ENCODE assay signal across 11 cellular contexts in genomic region chr2:175233135-175233719, GRCh38. TPM values are rescaled to one million over a fixed set of nuclear protein-coding genes. Genes with fewer than 3 reads are reported as not detected.
DNase-seq lines count a peak whose midpoint lies in the region; ATAC-seq, FAIRE-seq and TF ChIP-seq lines count a peak whose summit lies in the region.
"Had no signal": no experiment of that assay in that cellular context is flagged by ENCODE, and none has a peak within 500 bp of the region (broad histone marks: within the 10 kb centered on the region; RNA-seq: fewer than 3 reads in every experiment).

No MANE protein-coding gene starts in this region.

- H3K27me3 ChIP-seq in neuronal stem cell (ENCODE audit: control insufficient read depth in 3 of 3, insufficient read depth in 3 of 3, low read depth in 1 of 3, low read length in 3 of 3): no peaks in the 10 kb centered on the region
- H3K27me3 ChIP-seq: stomach had no signal

- H3K4me3 ChIP-seq in astrocyte of the spinal cord (ENCODE audit: low read depth, low read length) (no peak overlapping the region), neuronal stem cell (ENCODE audit: low read length in 2 of 2) (no peak overlapping the region)
- H3K4me3 ChIP-seq: stomach had no signal

- H3K9ac ChIP-seq in neuronal stem cell (ENCODE audit: low read depth, low read length, poor library complexity): no peak overlapping the region

- H4K8ac ChIP-seq in neuronal stem cell (ENCODE audit: low read depth, low read length): no peak overlapping the region

- no peak overlapping the region for H2AFZ ChIP-seq in neuronal stem cell (ENCODE audit: low read length)

- no peak overlapping the region for H2AK5ac ChIP-seq in neuronal stem cell (ENCODE audit: low read depth, low read length)

- no peak overlapping the region for H2BK15ac ChIP-seq in neuronal stem cell (ENCODE audit: low read length)

- no peak for ATAC-seq in HG03469 (IDR thresholded peaks at IDR 0.05; ENCODE audit: unreplicated experiment)

- H2BK120ac ChIP-seq in neuronal stem cell (ENCODE audit: low read depth, low read length): no peak overlapping the region

- no peaks in the 10 kb centered on the region for H3K9me3 ChIP-seq in neuronal stem cell (replicated peaks in 1 of 2; ENCODE audit: control insufficient read depth in 2 of 2, insufficient read depth in 1 of 2, low read depth in 1 of 2, low read length in 2 of 2)
- H3K9me3 ChIP-seq: stomach had no signal

- peak; percentile 58 for DNase-seq in DMS53 (lab: John Stamatoyannopoulos, UW)
- peak; percentile 66 for DNase-seq in M059J (ENCODE audit: low read depth)
- peak; percentile 61 for DNase-seq in astrocyte of the spinal cord (ENCODE audit: low read depth, low spot score)
- peak; percentile 39 for DNase-seq in kidney tubule cell (ENCODE audit: low spot score)
- DNase-seq in GM19239 (ENCODE audit: insufficient read length, low spot score): no peak
- DNase-seq in neuronal stem cell (ENCODE audit: low spot score): no peak
- DNase-seq in activated CD4-positive, alpha-beta T cell treated with anti-CD3 and anti-CD28 coated beads, Interleukin-2, amount 50 U/mL, for 1 hour: no peak
- DNase-seq: activated naive CD8-positive, alpha-beta T cell treated with anti-CD3 and anti-CD28 coated beads, Interleukin-2, amount 10 ng/mL, durations not matched to agents 7 days and 5 days; midbrain; stomach had no signal

- H3K79me1 ChIP-seq in neuronal stem cell (ENCODE audit: low read depth, low read length): no peaks in the 10 kb centered on the region

- no peaks in the 10 kb centered on the region for H3K4me1 ChIP-seq in neuronal stem cell (ENCODE audit: control insufficient read depth in 2 of 2, insufficient read depth in 1 of 2, low read depth in 1 of 2, low read length in 2 of 2)

- no peak overlapping the region for H2BK5ac ChIP-seq in neuronal stem cell (ENCODE audit: low read length)

- no peak for TF ChIP-seq CTCF in astrocyte of the spinal cord (IDR thresholded peaks at IDR 0.05; ENCODE audit: low read depth, low read length)

- H3K27ac ChIP-seq in neuronal stem cell (replicated peaks; ENCODE audit: low read length): no peak overlapping the region
- H3K27ac ChIP-seq: stomach had no signal

- H3K4ac ChIP-seq in neuronal stem cell (ENCODE audit: low read length): no peak overlapping the region

- FAIRE-seq in GM19239 (lab: Jason Lieb, UNC): no peak

- no peak overlapping the region for H3K4me2 ChIP-seq in neuronal stem cell (ENCODE audit: insufficient read depth, low read length, poor library complexity, severe bottlenecking)

- H3K18ac ChIP-seq in neuronal stem cell (ENCODE audit: low read length): no peak overlapping the region

- no peak overlapping the region for H2BK12ac ChIP-seq in neuronal stem cell (ENCODE audit: low read length)

- H3K23ac ChIP-seq in neuronal stem cell (ENCODE audit: low read depth, low read length, poor library complexity): no peak overlapping the region

- H4K91ac ChIP-seq in neuronal stem cell (ENCODE audit: low read depth, low read length, poor library complexity): no peak overlapping the region

- in situ Hi-C loops in astrocyte of the spinal cord (cut with HindIII; ENCODE audit: low sequenced_read_pairs): no loop called here

- no CpG with 5 or more reads among the region's 4 CpGs for WGBS in neuronal stem cell (ENCODE audit: extremely low coverage in 2 of 2, insufficient read length in 2 of 2, insufficient replicate concordance in 1 of 2), 2 donors

- no peak overlapping the region for H3K14ac ChIP-seq in neuronal stem cell (ENCODE audit: low read length)

- H3K36me3 ChIP-seq in neuronal stem cell (replicated peaks in 1 of 2; ENCODE audit: control insufficient read depth in 2 of 2, insufficient read depth in 2 of 2, low read length in 2 of 2): no peaks in the 10 kb centered on the region
- H3K36me3 ChIP-seq: stomach had no signal

RNA-seq across cellular contexts. Expression of gene ATP5MC3, which starts 51.7 kb away (rescaled TPM):
- total RNA-seq in M059J (2014; rRNA removed; shearing (Covaris generic)): 224 TPM in 2 replicates
- polyA plus RNA-seq in neuronal stem cell (2013, experiment 1 of 2): 318 TPM
- polyA plus RNA-seq in neuronal stem cell (2013, experiment 2 of 2): 288 TPM

Comparison
In these comparisons a context has a peak if more than half of its experiments do, and no peak if none do; other contexts are left out.
1. DNase-seq: peak in DMS53 (single experiment), M059J (single experiment), astrocyte of the spinal cord (single experiment) and kidney tubule cell (single experiment); none in GM19239 (single experiment), neuronal stem cell (single experiment) and activated CD4-positive, alpha-beta T cell treated with anti-CD3 and anti-CD28 coated beads, Interleukin-2, amount 50 U/mL, for 1 hour (single experiment).